1 cellular context compared by ENCODE assay signal in the genomic region with DNA sequence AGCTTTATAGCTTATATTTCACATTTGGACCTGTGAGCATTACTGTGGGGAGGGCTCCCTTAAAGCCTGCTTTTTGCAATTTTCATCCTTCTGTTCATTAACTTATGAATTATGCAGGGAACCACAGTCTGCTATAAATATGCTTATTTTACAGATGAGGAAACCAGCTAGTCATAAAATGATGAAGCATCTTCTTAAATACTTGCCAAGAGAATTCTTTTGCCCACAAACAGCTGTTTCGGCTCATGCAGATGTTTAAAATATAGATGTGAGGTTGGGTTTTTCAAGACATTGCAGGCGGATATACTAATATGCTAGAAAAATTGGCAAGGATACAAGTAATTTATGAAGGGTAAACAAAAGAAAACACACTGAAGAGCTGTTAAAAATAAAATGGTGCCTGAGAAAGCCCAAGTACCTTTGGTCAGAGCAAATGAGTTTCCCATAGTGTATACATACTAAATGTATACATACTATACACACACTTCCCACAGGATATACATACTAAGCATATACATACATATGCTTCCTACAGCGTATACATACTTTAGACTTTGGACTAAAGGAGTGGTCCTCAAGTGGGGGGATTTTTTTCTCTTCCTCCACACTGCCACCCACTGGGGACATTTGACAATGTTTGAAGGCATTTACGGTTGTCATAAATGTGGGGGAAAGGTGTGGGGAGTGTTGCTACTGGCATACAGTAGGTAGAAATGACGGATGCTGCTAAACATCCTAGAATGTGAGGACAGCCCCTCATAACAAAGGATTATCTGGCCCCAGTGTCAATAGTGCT.
TF ChIP-seq lines count a peak whose summit lies in the region.

No MANE protein-coding gene starts in this region.

TF ChIP-seq in WTC11, 78 proteins besides CTCF, POLR2A, EP300 and RAD21 (continued from another document):
- no peak for TF ChIP-seq CREB1 (CRISPR knock-in tag; IDR thresholded peaks at IDR 0.05)
- TF ChIP-seq FOXJ3 (CRISPR knock-in tag; IDR thresholded peaks at IDR 0.05; ENCODE audit: borderline replicate concordance) = no peak
- no peak for TF ChIP-seq ESRRA (CRISPR knock-in tag; IDR thresholded peaks at IDR 0.05; ENCODE audit: borderline replicate concordance)
- TF ChIP-seq, protein P1, sequence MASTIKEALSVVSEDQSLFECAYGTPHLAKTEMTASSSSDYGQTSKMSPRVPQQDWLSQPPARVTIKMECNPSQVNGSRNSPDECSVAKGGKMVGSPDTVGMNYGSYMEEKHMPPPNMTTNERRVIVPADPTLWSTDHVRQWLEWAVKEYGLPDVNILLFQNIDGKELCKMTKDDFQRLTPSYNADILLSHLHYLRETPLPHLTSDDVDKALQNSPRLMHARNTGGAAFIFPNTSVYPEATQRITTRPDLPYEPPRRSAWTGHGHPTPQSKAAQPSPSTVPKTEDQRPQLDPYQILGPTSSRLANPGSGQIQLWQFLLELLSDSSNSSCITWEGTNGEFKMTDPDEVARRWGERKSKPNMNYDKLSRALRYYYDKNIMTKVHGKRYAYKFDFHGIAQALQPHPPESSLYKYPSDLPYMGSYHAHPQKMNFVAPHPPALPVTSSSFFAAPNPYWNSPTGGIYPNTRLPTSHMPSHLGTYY (CRISPR knock-in tag; IDR thresholded peaks at IDR 0.05) = no peak
- TF ChIP-seq ZNF317 (CRISPR knock-in tag; IDR thresholded peaks at IDR 0.05; ENCODE audit: borderline replicate concordance, low read depth) = no peak
- no peak for TF ChIP-seq SMAD3 (CRISPR knock-in tag; IDR thresholded peaks at IDR 0.05; ENCODE audit: borderline replicate concordance)
- no peak for TF ChIP-seq RORB (CRISPR knock-in tag; IDR thresholded peaks at IDR 0.05)
- TF ChIP-seq MYBL2 (CRISPR knock-in tag; IDR thresholded peaks at IDR 0.05) = no peak
- no peak for TF ChIP-seq MXD4 (CRISPR knock-in tag; IDR thresholded peaks at IDR 0.05; ENCODE audit: borderline replicate concordance)
- TF ChIP-seq ZNF532 (CRISPR knock-in tag; IDR thresholded peaks at IDR 0.05; ENCODE audit: borderline replicate concordance) = no peak
- TF ChIP-seq GTF2I (CRISPR knock-in tag; conservative IDR thresholded peaks at IDR 0.05) = no peak
- no peak for TF ChIP-seq GRHL2 (CRISPR knock-in tag; IDR thresholded peaks at IDR 0.05; ENCODE audit: insufficient replicate concordance, severe bottlenecking)
- TF ChIP-seq JUN (CRISPR knock-in tag; IDR thresholded peaks at IDR 0.05) = no peak
- no peak for TF ChIP-seq SP1 (CRISPR knock-in tag; conservative IDR thresholded peaks at IDR 0.05)
- TF ChIP-seq USF2 (CRISPR knock-in tag; IDR thresholded peaks at IDR 0.05) = no peak
